ENCODE assay signal across 5 cellular contexts in the genomic region with DNA sequence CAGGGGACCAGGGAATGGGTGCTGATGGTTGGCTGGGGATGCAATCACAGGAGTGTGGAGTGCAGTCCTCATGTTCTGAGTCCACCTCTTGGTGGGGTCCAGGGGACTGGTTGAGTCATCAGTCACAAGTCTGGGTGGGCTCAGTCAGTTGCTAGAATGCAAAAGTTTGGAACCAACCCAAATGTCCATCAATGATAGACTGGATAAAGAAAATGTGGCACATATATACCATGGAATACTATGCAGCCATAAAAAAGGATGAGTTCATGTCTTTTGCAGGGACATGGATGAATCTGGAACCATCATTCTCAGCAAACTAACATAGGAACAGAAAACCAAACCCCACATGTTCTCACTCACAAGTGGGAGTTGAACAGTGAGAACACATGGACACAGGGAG.
DNase-seq lines count a peak whose midpoint lies in the region; ATAC-seq and TF ChIP-seq lines count a peak whose summit lies in the region.
"Not testable (repeated sequence)": the region's sequence is repeated elsewhere in the genome, so short reads cannot be mapped to it uniquely, and the experiment has no call there.

No MANE protein-coding gene starts in this region.

- H3K27ac ChIP-seq in IMR-90 (ENCODE audit: insufficient read depth, low read length): peak overlapping the region; percentile 36; the same call in 1 of the 2 replicates
- peak overlapping the region; percentile 48 to 52 for H3K27ac ChIP-seq in ascending aorta
- H3K27ac ChIP-seq in coronary artery: peak overlapping the region; percentile 44 to 75
- peak overlapping the region; percentile 22 for H3K27ac ChIP-seq in subcutaneous abdominal adipose tissue (ENCODE audit: low read depth, low read length)
- peak overlapping the region; percentile 18 to 66 for H3K27ac ChIP-seq in tibial artery

- not testable (repeated sequence) for H3K23ac ChIP-seq in IMR-90 (ENCODE audit: low read depth, low read length)

- POLR2A ChIA-PET in IMR-90 (lab: Charles Lee; ENCODE audit: unreplicated experiment): not testable (repeated sequence)

- not testable (repeated sequence) for H3K9me3 ChIP-seq in IMR-90 (ENCODE audit: control insufficient read depth, insufficient read depth, low read length); ascending aorta; subcutaneous abdominal adipose tissue (ENCODE audit: control insufficient read depth in 5 of 5, low read length in 5 of 5); tibial artery

- BruUV-seq in IMR-90 (replicated peaks; lab: Mats Ljungman, UMichigan): not testable (repeated sequence)

- H3K9ac ChIP-seq in IMR-90 (ENCODE audit: low read depth, low read length); subcutaneous abdominal adipose tissue (ENCODE audit: low read length in 5 of 5): not testable (repeated sequence)

- H3K79me1 ChIP-seq in IMR-90 (ENCODE audit: low read depth in 1 of 2, low read length in 2 of 2): not testable (repeated sequence)

- H2AFZ ChIP-seq in IMR-90 (replicated peaks; ENCODE audit: low read length, poor library complexity): not testable (repeated sequence)

- TF ChIP-seq POLR2A in IMR-90 (IDR thresholded peaks at IDR 0.05; ENCODE audit: low read depth, low read length): not testable (repeated sequence)

- H3K9me1 ChIP-seq in IMR-90 (ENCODE audit: insufficient read depth, low read length): not testable (repeated sequence)

- dilution Hi-C loops in IMR-90 (cut with HindIII; ENCODE audit: low sequenced_read_pairs, unreplicated experiment): not testable (repeated sequence)

- peak overlapping the region; percentile 72; the same call in 1 of the 2 replicates for H3K18ac ChIP-seq in IMR-90 (ENCODE audit: low read depth, low read length)

- H2AK9ac ChIP-seq in IMR-90 (replicated peaks; ENCODE audit: low read depth, low read length, poor library complexity): not testable (repeated sequence)

- intact Hi-C loops in IMR-90 (cut with micrococcal nuclease); ascending aorta (cut with DNase I); tibial artery (cut with DNase I; ENCODE audit: low total_unique reads): not testable (repeated sequence)

- H2BK20ac ChIP-seq in IMR-90 (ENCODE audit: low read depth, low read length): not testable (repeated sequence)

- H3K4me3 ChIP-seq in IMR-90 (ENCODE audit: insufficient read depth, low read depth, low read length); ascending aorta; coronary artery; subcutaneous abdominal adipose tissue (ENCODE audit: low read depth in 1 of 5, low read length in 5 of 5); tibial artery: not testable (repeated sequence)

- CTCF ChIA-PET in IMR-90 (lab: Yijun Ruan, JAX): not testable (repeated sequence)

- not testable (repeated sequence) for H3K27me3 ChIP-seq in IMR-90 (ENCODE audit: control insufficient read depth, insufficient read depth, low read length); ascending aorta; subcutaneous abdominal adipose tissue (ENCODE audit: control insufficient read depth in 5 of 5, insufficient read depth in 4 of 5, low read length in 5 of 5); tibial artery

- not testable (repeated sequence) for H2BK120ac ChIP-seq in IMR-90 (ENCODE audit: low read depth, low read length)

- not testable (repeated sequence) for H4K91ac ChIP-seq in IMR-90 (ENCODE audit: insufficient read depth, low read depth, low read length)

- H2BK5ac ChIP-seq in IMR-90 (ENCODE audit: low read depth, low read length, poor library complexity, severe bottlenecking): not testable (repeated sequence)

- H3K14ac ChIP-seq in IMR-90 (replicated peaks; ENCODE audit: low read depth, low read length): not testable (repeated sequence)

- TF ChIP-seq RAD21 in IMR-90 (IDR thresholded peaks at IDR 0.05; ENCODE audit: low read length): not testable (repeated sequence)

- H2BK15ac ChIP-seq in IMR-90 (ENCODE audit: low read depth, low read length): not testable (repeated sequence)

- peak overlapping the region; percentile 54; the same call in 1 of the 2 replicates for H2AK5ac ChIP-seq in IMR-90 (ENCODE audit: low read depth, low read length)

- peak overlapping the region; percentile 29; the same call in 1 of the 2 replicates for H4K5ac ChIP-seq in IMR-90 (ENCODE audit: low read depth, low read length)

- in situ Hi-C loops in IMR-90 (cut with MboI; ENCODE audit: low sequenced_read_pairs): not testable (repeated sequence)

- not testable (repeated sequence) for TF ChIP-seq CTCF in IMR-90 (conservative IDR thresholded peaks at IDR 0.05; ENCODE audit: low read depth, low read length); ascending aorta (IDR thresholded peaks at IDR 0.05); coronary artery (IDR thresholded peaks at IDR 0.05); tibial artery (IDR thresholded peaks at IDR 0.05)

- not testable (repeated sequence) for ATAC-seq in IMR-90 (ENCODE audit: low read depth)

- not testable (repeated sequence) for H3K56ac ChIP-seq in IMR-90 (ENCODE audit: extremely low read depth, insufficient read depth, low read length)

- 0 out of 2 replicates have a peak overlapping the region, but pooled peaks have one; percentile 24 for H3K4ac ChIP-seq in IMR-90 (ENCODE audit: low read depth, low read length)

- not testable (repeated sequence) for DNase-seq in IMR-90; ascending aorta (ENCODE audit: low spot score in 2 of 2); coronary artery (ENCODE audit: low spot score); tibial artery

- not testable (repeated sequence) for H3K4me1 ChIP-seq in IMR-90 (ENCODE audit: control insufficient read depth, insufficient read depth, low read length); ascending aorta; subcutaneous abdominal adipose tissue (ENCODE audit: control insufficient read depth in 5 of 5, insufficient read depth in 5 of 5, low read length in 5 of 5); tibial artery

- not testable (repeated sequence) for H4K20me1 ChIP-seq in IMR-90 (ENCODE audit: insufficient read depth, low read length)

- H3K36me3 ChIP-seq in IMR-90 (ENCODE audit: control insufficient read depth, insufficient read depth, low read length); ascending aorta; subcutaneous abdominal adipose tissue (ENCODE audit: control insufficient read depth in 5 of 5, insufficient read depth in 5 of 5, low read length in 5 of 5); tibial artery: not testable (repeated sequence)

- not testable (repeated sequence) for H4K8ac ChIP-seq in IMR-90 (ENCODE audit: low read depth in 2 of 2, low read length in 2 of 2)

- H3K4me2 ChIP-seq in IMR-90 (ENCODE audit: low read depth, low read length): not testable (repeated sequence)
